9 cellular contexts compared by ENCODE assay signal in genomic region chr15:90593469-90594158, GRCh38.
DNase-seq lines count a peak whose midpoint lies in the region; ATAC-seq and TF ChIP-seq lines count a peak whose summit lies in the region.
"Had no signal": no experiment of that assay in that cellular context is flagged by ENCODE, and none has a peak within 500 bp of the region (broad histone marks: within the 10 kb centered on the region; RNA-seq: fewer than 3 reads in every experiment).

No MANE protein-coding gene starts in this region.

- 73 to 83% (median 74%) methylated on average over 10 of the region's 10 CpGs for WGBS in spleen, 5 donors

- H3K4me2 ChIP-seq in OCI-LY3 (ENCODE audit: low read length): peak overlapping the region; percentile 85

- H3K9me3 ChIP-seq in OCI-LY3 (ENCODE audit: insufficient read depth, low read length) (no peaks in the 10 kb centered on the region), spleen (no peaks in the 10 kb centered on the region)

- H3K4me1 Mint-ChIP-seq in T-helper 1 cell treated with Interleukin-12 subunit alpha and Interleukin-12 subunit beta and Interleukin-4 antibody, amounts not matched to agents 30 μg/mL and 1 μg/mL, for 36 hours (ENCODE audit: low read depth): peaks cover 65% of the 10 kb centered on the region
- peaks cover 64% of the 10 kb centered on the region for H3K4me1 Mint-ChIP-seq in dendritic cell treated with granulocyte-macrophage colony-stimulating factor and Interleukin-4, amounts not matched to agents 40 ng/mL and 50 ng/mL, for 4 days (ENCODE audit: low read depth)

- H3K4me1 ChIP-seq in OCI-LY3 (ENCODE audit: low read length): peaks cover 48% of the 10 kb centered on the region
- peaks cover 27 to 86% (median 59%) of the 10 kb centered on the region in 6 donors for H3K4me1 ChIP-seq in spleen

- peak overlapping the region; percentile 86 for H3K4me3 Mint-ChIP-seq in T-helper 1 cell treated with Interleukin-12 subunit alpha and Interleukin-12 subunit beta and Interleukin-4 antibody, amounts not matched to agents 30 μg/mL and 1 μg/mL, for 36 hours
- H3K4me3 Mint-ChIP-seq in dendritic cell treated with granulocyte-macrophage colony-stimulating factor and Interleukin-4, amounts not matched to agents 40 ng/mL and 50 ng/mL, for 4 days: no peak overlapping the region

- peak overlapping the region; percentile 66; the same call in 1 of the 2 replicates for H3K27ac ChIP-seq in OCI-LY3 (ENCODE audit: low read length)
- H3K27ac ChIP-seq in spleen: peak overlapping the region; percentile 64 to 92 (median 80)

- no peaks in the 10 kb centered on the region for H3K79me2 ChIP-seq in OCI-LY3 (ENCODE audit: low read length)

- DNase-seq in T-helper 1 cell: no peak
- DNase-seq in spleen: no peak
- no peak for DNase-seq in pons (ENCODE audit: low spot score)
- no peak for DNase-seq in 8988T
- DNase-seq: ACHN had no signal

- H2AFZ ChIP-seq in OCI-LY3 (ENCODE audit: low read depth, low read length): no peak overlapping the region

- TF ChIP-seq POLR2A in spleen (IDR thresholded peaks at IDR 0.05): no peak

- H3K27ac Mint-ChIP-seq in T-helper 1 cell treated with Interleukin-12 subunit alpha and Interleukin-12 subunit beta and Interleukin-4 antibody, amounts not matched to agents 30 μg/mL and 1 μg/mL, for 36 hours: peak overlapping the region; percentile 99
- peak overlapping the region; percentile 67 for H3K27ac Mint-ChIP-seq in dendritic cell treated with granulocyte-macrophage colony-stimulating factor and Interleukin-4, amounts not matched to agents 40 ng/mL and 50 ng/mL, for 4 days

- H3K4me3 ChIP-seq in OCI-LY3 (ENCODE audit: low read length) (peak overlapping the region; percentile 60; the same call in 1 of the 2 replicates), spleen (peak overlapping the region in 1 of 8 donors; percentile 52)

- H3K9me3 Mint-ChIP-seq in T-helper 1 cell treated with Interleukin-12 subunit alpha and Interleukin-12 subunit beta and Interleukin-4 antibody, amounts not matched to agents 30 μg/mL and 1 μg/mL, for 36 hours: no peaks in the 10 kb centered on the region
- no peaks in the 10 kb centered on the region for H3K9me3 Mint-ChIP-seq in dendritic cell treated with granulocyte-macrophage colony-stimulating factor and Interleukin-4, amounts not matched to agents 40 ng/mL and 50 ng/mL, for 4 days

- peaks cover 56% of the 10 kb centered on the region for H3K36me3 Mint-ChIP-seq in T-helper 1 cell treated with Interleukin-12 subunit alpha and Interleukin-12 subunit beta and Interleukin-4 antibody, amounts not matched to agents 30 μg/mL and 1 μg/mL, for 36 hours (ENCODE audit: low read depth)
- H3K36me3 Mint-ChIP-seq in dendritic cell treated with granulocyte-macrophage colony-stimulating factor and Interleukin-4, amounts not matched to agents 40 ng/mL and 50 ng/mL, for 4 days (ENCODE audit: low read depth): peaks cover 11% of the 10 kb centered on the region

- intact Hi-C loops in dendritic cell treated with granulocyte-macrophage colony-stimulating factor and Interleukin-4, amounts not matched to agents 40 ng/mL and 50 ng/mL, for 4 days (cut with micrococcal nuclease): loop anchor here (5.0 kb wide), 1 partner anchor 41 kb away; no protein-coding TSS in a partner anchor
- intact Hi-C loops in spleen (cut with DNase I; ENCODE audit: low total_unique reads): no loop called here

- no peak overlapping the region for H3K9ac ChIP-seq in OCI-LY3 (ENCODE audit: low read length)

- H3K36me3 ChIP-seq in OCI-LY3 (replicated peaks; ENCODE audit: low read depth, low read length) (no peaks in the 10 kb centered on the region), spleen (peaks cover 0 to 3% (median 0%) of the 10 kb centered on the region in 6 donors)

- no peak for TF ChIP-seq CTCF in OCI-LY3 (IDR thresholded peaks at IDR 0.05; ENCODE audit: low read depth, low read length)
- no peak for TF ChIP-seq CTCF in spleen (IDR thresholded peaks at IDR 0.05 in 8 of 11, conservative IDR thresholded peaks at IDR 0.05 in 3 of 11)

- H3K27me3 Mint-ChIP-seq in T-helper 1 cell treated with Interleukin-12 subunit alpha and Interleukin-12 subunit beta and Interleukin-4 antibody, amounts not matched to agents 30 μg/mL and 1 μg/mL, for 36 hours (ENCODE audit: low read depth): no peaks in the 10 kb centered on the region
- H3K27me3 Mint-ChIP-seq in dendritic cell treated with granulocyte-macrophage colony-stimulating factor and Interleukin-4, amounts not matched to agents 40 ng/mL and 50 ng/mL, for 4 days: no peaks in the 10 kb centered on the region

- H3K27me3 ChIP-seq in OCI-LY3 (ENCODE audit: low read depth, low read length) (peaks cover 55% of the 10 kb centered on the region), spleen (replicated peaks in 1 of 7) (no peaks in the 10 kb centered on the region)

- H4K20me1 ChIP-seq in OCI-LY3 (ENCODE audit: insufficient read depth, low read length): no peaks in the 10 kb centered on the region

- no peak for ATAC-seq in HG03025 (IDR thresholded peaks at IDR 0.05; ENCODE audit: low FRiP score, unreplicated experiment)
